Comparison of ENCODE assay signal across 8 cellular contexts in the genomic region with DNA sequence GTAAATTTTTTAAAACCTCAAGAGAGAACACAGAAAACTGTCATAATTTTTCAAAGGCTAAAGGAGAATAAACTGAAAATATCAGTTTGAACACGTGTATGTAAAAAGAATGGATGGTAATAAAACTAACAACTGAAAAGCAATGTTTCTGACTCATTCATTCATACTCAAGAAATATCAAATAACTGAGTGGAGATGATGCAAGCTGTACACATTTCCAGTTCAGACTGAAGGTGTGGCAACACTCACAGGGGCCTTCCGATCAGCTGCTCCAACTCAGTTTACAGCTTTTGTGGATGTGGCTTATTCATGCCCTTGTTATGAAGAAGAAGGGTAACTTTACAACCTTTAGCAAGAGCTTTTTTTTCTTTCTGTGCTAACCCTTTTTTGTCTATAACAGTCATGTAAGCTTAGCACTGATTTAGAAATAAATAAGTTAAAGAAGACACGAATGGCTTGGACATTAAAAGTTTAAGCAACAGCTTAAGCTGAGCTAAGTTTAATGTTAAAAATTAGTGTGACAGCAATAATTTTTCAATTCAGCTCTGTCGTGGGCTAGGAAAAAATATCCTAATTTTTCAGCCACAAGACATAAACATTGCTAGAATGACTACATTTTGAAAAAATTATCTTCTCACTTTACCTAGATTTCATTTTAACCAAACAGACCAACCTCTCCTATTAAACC.
DNase-seq lines count a peak whose midpoint lies in the region; ATAC-seq and TF ChIP-seq lines count a peak whose summit lies in the region.

No MANE protein-coding gene starts in this region.

- no peak overlapping the region for H3K4me3 Mint-ChIP-seq in Calu3 (ENCODE audit: low read depth, unreplicated experiment)

- BruUV-seq in Calu3 (replicated peaks; lab: Mats Ljungman, UMichigan), result no TSS peak

- ATAC-seq in GM18858 (IDR thresholded peaks at IDR 0.05; ENCODE audit: unreplicated experiment), result no peak

- H3K4me3 ChIP-seq in kidney epithelial cell (ENCODE audit: low read depth, low read length) (peak overlapping the region; percentile 66), tibial artery (peak overlapping the region; percentile 63 to 79)

- peaks cover 24% of the 10 kb centered on the region for H3K4me1 Mint-ChIP-seq in Calu3 (ENCODE audit: low read depth, unreplicated experiment)

- H3K9me3 Mint-ChIP-seq in Calu3 (ENCODE audit: low read depth, unreplicated experiment), result no peaks in the 10 kb centered on the region

- TF ChIP-seq CTCF in Calu3 (IDR thresholded peaks at IDR 0.05; ENCODE audit: unreplicated experiment) (no peak), kidney epithelial cell (IDR thresholded peaks at IDR 0.05; ENCODE audit: insufficient read depth, low read length, poor library complexity, severe bottlenecking) (no peak), tibial artery (IDR thresholded peaks at IDR 0.05) (no peak)

- H3K27ac Mint-ChIP-seq in Calu3 (ENCODE audit: unreplicated experiment), result peak overlapping the region; percentile 56

- peaks cover 7% of the 10 kb centered on the region for H3K36me3 Mint-ChIP-seq in Calu3 (ENCODE audit: insufficient read depth, unreplicated experiment)

- H3K9me3 ChIP-seq in tibial artery, result no peaks in the 10 kb centered on the region

- H3K4me1 ChIP-seq in tibial artery, result peaks cover 0 to 58% (median 11%) of the 10 kb centered on the region in 4 donors

- CTCF ChIA-PET in Calu3 (lab: Charles Lee), result interaction anchor here (0.6 to 1.2 kb wide), 3 partner anchors 89 to 240 kb away, joined by 3 read pairs; no protein-coding TSS in a partner anchor

- H3K36me3 ChIP-seq in kidney epithelial cell (ENCODE audit: control insufficient read depth, insufficient read depth, low read length), result no peaks in the 10 kb centered on the region
- H3K36me3 ChIP-seq in tibial artery, result no peaks in the 10 kb centered on the region

- DNase-seq in Calu3 (peak; percentile 17), NCI-H446 treated with DMSO at 0.1 percent for 48 hours (lab: John Stamatoyannopoulos, UW) (peak; percentile 19), activated T-helper 1 cell treated with Interleukin-2 at 50 U/mL for 16 hours (ENCODE audit: low read depth) (peak; percentile 20), kidney epithelial cell (ENCODE audit: low read depth) (peak; percentile 82), tibial artery (peak; percentile 54 to 70), NCI-H187 treated with DMSO at 0.1 percent for 48 hours (lab: John Stamatoyannopoulos, UW) (no peak), NCI-H526 (lab: John Stamatoyannopoulos, UW) (no peak)

- intact Hi-C loops in Calu3 (cut with micrococcal nuclease; ENCODE audit: unreplicated experiment), result loop anchor here (2.0 kb wide), 1 partner anchor 90 kb away; no protein-coding TSS in a partner anchor
- intact Hi-C loops in tibial artery (cut with DNase I; ENCODE audit: low total_unique reads), result loop anchor here (10.0 kb wide), 2 partner anchors 112 to 128 kb away; no protein-coding TSS in a partner anchor

- H3K27me3 ChIP-seq in kidney epithelial cell (ENCODE audit: control insufficient read depth, insufficient read depth, low read length) (no peaks in the 10 kb centered on the region), tibial artery (no peaks in the 10 kb centered on the region)

- no peaks in the 10 kb centered on the region for H3K27me3 Mint-ChIP-seq in Calu3 (ENCODE audit: unreplicated experiment)

- peak overlapping the region; percentile 14 to 84 for H3K27ac ChIP-seq in tibial artery

Comparison
In these comparisons a context has a peak if more than half of its experiments do, and no peak if none do; other contexts are left out.
1. DNase-seq: peak in Calu3 (single experiment), NCI-H446 treated with DMSO at 0.1 percent for 48 hours (single experiment), activated T-helper 1 cell treated with Interleukin-2 at 50 U/mL for 16 hours (single experiment), kidney epithelial cell (single experiment) and tibial artery (2 of 2); none in NCI-H187 treated with DMSO at 0.1 percent for 48 hours (single experiment) and NCI-H526 (0 of 2).